In the genomic region with DNA sequence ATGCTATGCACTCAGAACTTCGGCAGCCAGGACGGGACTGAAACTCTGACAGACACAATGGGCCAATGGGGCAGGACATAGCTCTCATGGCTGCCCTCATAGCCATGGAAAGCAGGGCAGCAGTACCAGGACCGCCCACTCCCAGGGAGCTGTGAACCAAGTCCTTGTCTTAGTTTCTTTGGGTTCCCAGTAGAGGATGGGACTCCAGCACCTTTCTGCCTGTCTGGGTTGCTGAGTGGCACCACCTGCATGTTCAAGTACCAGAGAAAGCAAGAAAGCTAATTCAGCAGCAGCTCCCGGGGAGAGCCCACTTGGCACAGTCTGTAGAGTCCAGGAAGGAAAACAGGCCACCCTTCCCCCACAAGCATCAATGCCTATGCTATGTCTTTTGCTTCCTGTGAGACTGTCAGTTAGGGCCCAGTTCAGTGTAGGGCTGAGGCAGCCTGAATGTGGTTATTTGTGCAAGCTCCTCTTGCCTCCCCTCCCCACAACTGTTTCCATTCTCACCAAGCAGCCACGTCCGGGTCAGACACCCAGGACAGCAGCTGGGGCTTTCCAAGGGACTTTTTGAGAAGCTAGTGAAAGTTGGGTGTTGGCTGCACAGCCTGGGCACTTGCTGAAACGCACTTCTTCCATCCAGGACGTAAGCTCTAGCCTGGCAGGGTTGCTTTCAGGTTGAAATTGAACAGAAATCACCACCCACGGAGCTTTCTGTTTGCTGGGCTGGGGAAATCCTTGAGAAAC, we compare ENCODE assay signal across 8 cellular contexts. TPM values are rescaled to one million over a fixed set of nuclear protein-coding genes. Genes with fewer than 3 reads are reported as not detected.
A peak's percentile ranks its signal among the peaks of the same experiment; 100 is the strongest.
DNase-seq lines count a peak whose midpoint lies in the region; ATAC-seq, FAIRE-seq and TF ChIP-seq lines count a peak whose summit lies in the region.

No MANE protein-coding gene starts in this region.

- H3K4me3 Mint-ChIP-seq in activated T-cell treated with anti-CD3 and anti-CD28 coated beads, Interleukin-2, amount 50 U/mL, for 4 hours = peak overlapping the region; percentile 100

- peak; percentile 94 for TF ChIP-seq POLR2A in GM12891 (IDR thresholded peaks at IDR 0.05; ENCODE audit: low read depth, low read length)

- no peak overlapping the region for H3K4me3 ChIP-seq in mucosa of descending colon

- no peaks in the 10 kb centered on the region for H3K9me3 ChIP-seq in mucosa of descending colon

- H3K4me1 ChIP-seq in mucosa of descending colon (ENCODE audit: low read depth) = peaks cover 3% of the 10 kb centered on the region

- TF ChIP-seq CTCF in mucosa of descending colon (IDR thresholded peaks at IDR 0.05) = no peak

- intact Hi-C loops in mucosa of descending colon (cut with DNase I, micrococcal nuclease) = no loop called here

- FAIRE-seq in GM12891 (lab: Jason Lieb, UNC) = peak; percentile 96

- peaks cover 61% of the 10 kb centered on the region for H3K36me3 Mint-ChIP-seq in activated T-cell treated with anti-CD3 and anti-CD28 coated beads, Interleukin-2, amount 50 U/mL, for 4 hours (ENCODE audit: insufficient read depth)

- H3K9me3 Mint-ChIP-seq in activated T-cell treated with anti-CD3 and anti-CD28 coated beads, Interleukin-2, amount 50 U/mL, for 4 hours = no peaks in the 10 kb centered on the region

- ATAC-seq in HG02588 (IDR thresholded peaks at IDR 0.05; ENCODE audit: unreplicated experiment) = peak; percentile 88
- ATAC-seq in activated T-cell treated with anti-CD3 and anti-CD28 coated beads, Interleukin-2, amount 50 U/mL, for 4 hours = peak; percentile 87 to 88
- ATAC-seq in mucosa of descending colon = peak; percentile 83

- no peaks in the 10 kb centered on the region for H3K27me3 Mint-ChIP-seq in activated T-cell treated with anti-CD3 and anti-CD28 coated beads, Interleukin-2, amount 50 U/mL, for 4 hours (ENCODE audit: low read depth)

- DNase-seq in GM12891 (ENCODE audit: insufficient read length, low spot score) = peak; percentile 35
- DNase-seq in NK-92 treated with Interleukin-12 subunit alpha and Interleukin-12 subunit beta, amount 100 ng/mL, for 24 hours (lab: John Stamatoyannopoulos, UW) = peak; percentile 93
- DNase-seq in activated T-cell treated with anti-CD3 and anti-CD28 coated beads, Interleukin-2, amount 50 U/mL, for 4 hours = peak; percentile 81
- DNase-seq in mucosa of descending colon = peak; percentile 58 to 82 (median 66)
- DNase-seq in ureter (ENCODE audit: low spot score) = peak; percentile 44
- DNase-seq in NCI-H1105 (lab: John Stamatoyannopoulos, UW) = no peak
- DNase-seq in cortex of kidney (lab: John Stamatoyannopoulos, UW) = no peak

- peaks cover 5% of the 10 kb centered on the region for H3K36me3 ChIP-seq in mucosa of descending colon (ENCODE audit: low read depth)

- H3K4me1 Mint-ChIP-seq in activated T-cell treated with anti-CD3 and anti-CD28 coated beads, Interleukin-2, amount 50 U/mL, for 4 hours (ENCODE audit: low read depth) = peaks cover 89% of the 10 kb centered on the region

TF ChIP-seq in GM12891, 5 proteins besides CTCF, POLR2A, EP300 and RAD21:
- TF ChIP-seq POU2F2 (IDR thresholded peaks at IDR 0.05; ENCODE audit: low read depth, low read length) (peak; percentile 87; the same call in 1 of the 2 replicates), SPI1 (IDR thresholded peaks at IDR 0.05; ENCODE audit: low read depth, low read length) (no peak), PAX5 (IDR thresholded peaks at IDR 0.05; ENCODE audit: insufficient read depth, low read length, severe bottlenecking) (no peak), POLR2AphosphoS5 (IDR thresholded peaks at IDR 0.05; ENCODE audit: low read depth, low read length) (peak; percentile 91), TAF1 (IDR thresholded peaks at IDR 0.05; ENCODE audit: low read depth, low read length) (peak; percentile 88)

RNA-seq across cellular contexts. Expression of a gene that starts 7.8 kb away (rescaled TPM):
- 122 TPM for polyA plus RNA-seq in GM12891 (2012; ENCODE audit: low read depth, missing spikeins)
- total RNA-seq in activated T-cell treated with anti-CD3 and anti-CD28 coated beads, Interleukin-2, amount 50 U/mL, for 4 hours = 100 to 1,000 TPM; 144 to 154 (median 152) TPM
- total RNA-seq in mucosa of descending colon (10 to 100 TPM; 57.9 to 79.5 (median 68.9) TPM), ureter (55.2 TPM)

RNA-seq across cellular contexts. Expression of a gene that starts 15.6 kb away (rescaled TPM):
- polyA plus RNA-seq in GM12891 (2012; ENCODE audit: low read depth, missing spikeins) = 11.0 TPM
- total RNA-seq in activated T-cell treated with anti-CD3 and anti-CD28 coated beads, Interleukin-2, amount 50 U/mL, for 4 hours = 10 to 100 TPM; 38.6 to 49.6 (median 43.2) TPM
- 10 to 100 TPM in 1 of 3 donors, 1 to 10 TPM in 2; 5.3 to 27.7 (median 8.3) TPM for total RNA-seq in mucosa of descending colon
- 21.0 TPM for total RNA-seq in ureter

Comparison
In these comparisons a context has a peak if more than half of its experiments do, and no peak if none do; other contexts are left out.
1. DNase-seq: peak in GM12891 (single experiment), NK-92 treated with Interleukin-12 subunit alpha and Interleukin-12 subunit beta, amount 100 ng/mL, for 24 hours (single experiment), activated T-cell treated with anti-CD3 and anti-CD28 coated beads, Interleukin-2, amount 50 U/mL, for 4 hours (single experiment), mucosa of descending colon (3 of 3) and ureter (single experiment); none in NCI-H1105 (single experiment) and cortex of kidney (single experiment).
2. Peak in every context shown above with its lines, with median percentiles within 50 percentile points of each other: ATAC-seq.